Comparison of ENCODE assay signal across 9 cellular contexts in genomic region chr5:95915999-95916686, GRCh38. TPM values are rescaled to one million over a fixed set of nuclear protein-coding genes. Genes with fewer than 3 reads are reported as not detected.
DNase-seq lines count a peak whose midpoint lies in the region; ATAC-seq lines count a peak whose summit lies in the region.
"Had no signal": no experiment of that assay in that cellular context is flagged by ENCODE, and none has a peak within 500 bp of the region (broad histone marks: within the 10 kb centered on the region; RNA-seq: fewer than 3 reads in every experiment).

No MANE protein-coding gene starts in this region.

- no peaks in the 10 kb centered on the region for H3K9me3 ChIP-seq in subcutaneous abdominal adipose tissue (ENCODE audit: control insufficient read depth in 5 of 5, low read length in 5 of 5)

- no peaks in the 10 kb centered on the region for H3K27me3 ChIP-seq in subcutaneous abdominal adipose tissue (ENCODE audit: control insufficient read depth in 5 of 5, insufficient read depth in 4 of 5, low read length in 5 of 5)

- DNase-seq in activated naive CD4-positive, alpha-beta T cell treated with anti-CD3 and anti-CD28 coated beads, Interleukin-2, amount 50 U/mL, for 72 hours (ENCODE audit: low spot score in 2 of 2): no peak
- DNase-seq in SKM-1 treated with dmso at 0.1 percent for 144 hours (lab: John Stamatoyannopoulos, UW; ENCODE audit: unreplicated experiment) (peak; percentile 80), activated gamma-delta T cell (lab: John Stamatoyannopoulos, UW) (no peak), occipital lobe (lab: John Stamatoyannopoulos, UW) (no peak)
- DNase-seq: kidney glomerular epithelial cell had no signal

- H3K4me1 Mint-ChIP-seq in activated naive CD4-positive, alpha-beta T cell treated with anti-CD3 and anti-CD28 coated beads, Interleukin-2, amount 50 U/mL, for 24 hours: peaks cover 10% of the 10 kb centered on the region

- no peak overlapping the region for H3K9ac ChIP-seq in subcutaneous abdominal adipose tissue (ENCODE audit: low read length in 5 of 5)

- peaks cover 2 to 13% (median 9%) of the 10 kb centered on the region in 5 donors for H3K4me1 ChIP-seq in subcutaneous abdominal adipose tissue (ENCODE audit: control insufficient read depth in 5 of 5, insufficient read depth in 5 of 5, low read length in 5 of 5)

- no peak overlapping the region for H3K4me3 Mint-ChIP-seq in activated naive CD4-positive, alpha-beta T cell treated with anti-CD3 and anti-CD28 coated beads, Interleukin-2, amount 50 U/mL, for 24 hours

- H3K36me3 Mint-ChIP-seq in activated naive CD4-positive, alpha-beta T cell treated with anti-CD3 and anti-CD28 coated beads, Interleukin-2, amount 50 U/mL, for 24 hours: peaks cover 30% of the 10 kb centered on the region
- peaks cover 10 to 22% of the 10 kb centered on the region in 2 donors for H3K36me3 Mint-ChIP-seq in activated naive CD4-positive, alpha-beta T cell treated with anti-CD3 and anti-CD28 coated beads, Interleukin-2, amount 50 U/mL, for 72 hours

- H3K27ac ChIP-seq in subcutaneous abdominal adipose tissue (ENCODE audit: low read depth, low read length): peak overlapping the region; percentile 18

- no peaks in the 10 kb centered on the region for H3K9me3 Mint-ChIP-seq in activated naive CD4-positive, alpha-beta T cell treated with anti-CD3 and anti-CD28 coated beads, Interleukin-2, amount 50 U/mL, for 24 hours
- H3K9me3 Mint-ChIP-seq in activated naive CD4-positive, alpha-beta T cell treated with anti-CD3 and anti-CD28 coated beads, Interleukin-2, amount 50 U/mL, for 72 hours: no peaks in the 10 kb centered on the region

- peak overlapping the region; percentile 20 for H3K27ac Mint-ChIP-seq in activated naive CD4-positive, alpha-beta T cell treated with anti-CD3 and anti-CD28 coated beads, Interleukin-2, amount 50 U/mL, for 24 hours
- peak overlapping the region in 1 of 2 donors; percentile 9 for H3K27ac Mint-ChIP-seq in activated naive CD4-positive, alpha-beta T cell treated with anti-CD3 and anti-CD28 coated beads, Interleukin-2, amount 50 U/mL, for 72 hours

- H3K27me3 Mint-ChIP-seq in activated naive CD4-positive, alpha-beta T cell treated with anti-CD3 and anti-CD28 coated beads, Interleukin-2, amount 50 U/mL, for 24 hours: no peaks in the 10 kb centered on the region

- no peak overlapping the region for H3K4me3 ChIP-seq in subcutaneous abdominal adipose tissue (ENCODE audit: low read depth in 1 of 5, low read length in 5 of 5)

- peaks cover 0 to 13% (median 4%) of the 10 kb centered on the region in 5 donors for H3K36me3 ChIP-seq in subcutaneous abdominal adipose tissue (ENCODE audit: control insufficient read depth in 5 of 5, insufficient read depth in 5 of 5, low read length in 5 of 5)

- ATAC-seq in activated naive CD4-positive, alpha-beta T cell treated with anti-CD3 and anti-CD28 coated beads, Interleukin-2, amount 50 U/mL, for 72 hours: no peak
- ATAC-seq in HG02840 (IDR thresholded peaks at IDR 0.05; ENCODE audit: low FRiP score, unreplicated experiment): peak; percentile 50
- no peak for ATAC-seq in esophagus mucosa

RNA-seq across cellular contexts. Expression of gene ELL2, which starts 45.5 kb away (rescaled TPM):
- total RNA-seq in activated naive CD4-positive, alpha-beta T cell treated with anti-CD3 and anti-CD28 coated beads, Interleukin-2, amount 50 U/mL, for 72 hours: 100 to 1,000 TPM in 1 of 2 donors, 10 to 100 TPM in 1; 41.1 to 110 TPM
- 35.6 TPM for total RNA-seq in occipital lobe
- total RNA-seq in esophagus mucosa: 181 TPM
